13 cellular contexts compared by ENCODE assay signal in the genomic region with DNA sequence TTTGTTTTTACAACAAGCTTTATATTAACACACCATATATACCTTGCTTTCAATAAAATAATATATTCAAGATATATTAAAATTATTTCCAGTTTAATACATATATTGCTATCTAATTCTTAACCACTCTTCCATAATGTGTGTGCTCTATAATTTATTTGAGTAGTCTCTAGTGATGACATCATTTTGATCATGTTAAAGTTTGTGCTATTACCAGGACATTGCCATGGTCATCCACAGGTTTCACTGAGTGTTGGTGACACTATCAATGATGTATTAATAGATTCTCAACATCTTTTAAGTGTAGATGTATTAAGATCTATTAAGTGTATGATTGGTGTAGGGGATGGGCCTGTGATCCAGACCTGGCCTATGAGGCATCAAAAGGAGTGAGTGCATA. TPM values are rescaled to one million over a fixed set of nuclear protein-coding genes. Genes with fewer than 3 reads are reported as not detected.
"Had no signal": no experiment of that assay in that cellular context is flagged by ENCODE, and none has a peak within 500 bp of the region (broad histone marks: within the 10 kb centered on the region; RNA-seq: fewer than 3 reads in every experiment).

No MANE protein-coding gene starts in this region.

RNA-seq across cellular contexts. Expression of gene CST1, which starts 17.8 kb away (rescaled TPM):
- total RNA-seq: stomach, subcutaneous adipose tissue, temporal lobe, thoracic aorta, thyroid gland, transverse colon, upper lobe of left lung, upper lobe of right lung, ureter, urinary bladder, uterus, vagina had no signal

RNA-seq across cellular contexts. Expression of gene CST2, which starts 58.0 kb away (rescaled TPM):
- total RNA-seq: subcutaneous adipose tissue, temporal lobe, testis, thoracic aorta, thyroid gland, transverse colon, upper lobe of right lung, ureter, urinary bladder, uterus, vagina had no signal
- polyA plus RNA-seq: urinary bladder had no signal
